Comparison of ENCODE assay signal across 23 cellular contexts in the genomic region with DNA sequence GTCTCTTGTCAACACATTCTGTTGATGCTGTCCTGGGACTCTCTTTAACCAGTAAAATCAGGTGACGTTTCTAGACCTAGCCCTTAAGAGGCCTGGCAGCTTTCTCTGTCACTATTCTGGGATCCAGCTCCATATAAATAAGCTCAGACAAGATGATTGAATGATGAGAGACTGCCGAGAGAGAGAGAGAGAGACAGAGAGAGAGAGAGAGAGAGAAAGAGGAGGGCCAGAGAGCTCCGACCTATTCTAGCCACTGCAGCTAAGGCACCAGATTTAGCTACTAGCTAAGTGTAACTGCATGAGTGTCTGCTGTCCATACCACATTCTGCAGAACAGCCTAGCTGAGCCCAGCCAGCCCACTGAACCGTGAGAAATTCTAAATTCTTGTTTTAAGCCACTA. TPM values are rescaled to one million over a fixed set of nuclear protein-coding genes. Genes with fewer than 3 reads are reported as not detected.
"Had no signal": no experiment of that assay in that cellular context is flagged by ENCODE, and none has a peak within 500 bp of the region (broad histone marks: within the 10 kb centered on the region; RNA-seq: fewer than 3 reads in every experiment).

No MANE protein-coding gene starts in this region.

- H3K36me3 ChIP-seq: esophagus squamous epithelium, left lung, pancreas, sigmoid colon, suprapubic skin, thyroid gland had no signal

- H3K4me1 ChIP-seq: esophagus squamous epithelium, left lung, pancreas, sigmoid colon, suprapubic skin, thyroid gland had no signal

- H3K9me3 ChIP-seq: esophagus squamous epithelium, left lung, pancreas, sigmoid colon, suprapubic skin, thyroid gland had no signal

- H3K4me3 ChIP-seq: esophagus squamous epithelium, left lung, lung, pancreas, sigmoid colon, smooth muscle cell, suprapubic skin, thyroid gland had no signal

- ATAC-seq: left lung; pancreas; stimulated activated naive CD8-positive, alpha-beta T cell treated with anti-CD3 and anti-CD28 coated beads, Interleukin-15, Interleukin-2, amounts not matched to agents 100 U/mL and 50 U/mL, for 24 hours had no signal

- H3K27me3 ChIP-seq: left lung, pancreas, sigmoid colon, thyroid gland had no signal

- DNase-seq: effector memory CD4-positive, alpha-beta T cell; esophagus squamous epithelium; foreskin fibroblast; head of caudate nucleus; hypothalamus; kidney glomerular epithelial cell; left lung; mesenchymal stem cell; midbrain; naive B cell; occipital lobe; pancreas; retina; sigmoid colon; stimulated activated CD4-positive, alpha-beta T cell treated with anti-CD3 and anti-CD28 coated beads, Interleukin-2, amount 100 ng/mL, for 48 hours; stimulated activated naive CD8-positive, alpha-beta T cell treated with anti-CD3 and anti-CD28 coated beads, Interleukin-15, Interleukin-2, amounts not matched to agents 100 U/mL and 50 U/mL, for 24 hours; thyroid gland had no signal

- FAIRE-seq: islet of Langerhans, pancreas, urothelium cell line had no signal

- H3K27ac ChIP-seq: epithelial cell of prostate, esophagus squamous epithelium, left lung, pancreas, sigmoid colon, suprapubic skin, thyroid gland had no signal

RNA-seq across cellular contexts. Expression of gene CTXND1, which starts 36.1 kb away (rescaled TPM):
- total RNA-seq: esophagus squamous epithelium, smooth muscle cell had no signal
